In the genomic region with DNA sequence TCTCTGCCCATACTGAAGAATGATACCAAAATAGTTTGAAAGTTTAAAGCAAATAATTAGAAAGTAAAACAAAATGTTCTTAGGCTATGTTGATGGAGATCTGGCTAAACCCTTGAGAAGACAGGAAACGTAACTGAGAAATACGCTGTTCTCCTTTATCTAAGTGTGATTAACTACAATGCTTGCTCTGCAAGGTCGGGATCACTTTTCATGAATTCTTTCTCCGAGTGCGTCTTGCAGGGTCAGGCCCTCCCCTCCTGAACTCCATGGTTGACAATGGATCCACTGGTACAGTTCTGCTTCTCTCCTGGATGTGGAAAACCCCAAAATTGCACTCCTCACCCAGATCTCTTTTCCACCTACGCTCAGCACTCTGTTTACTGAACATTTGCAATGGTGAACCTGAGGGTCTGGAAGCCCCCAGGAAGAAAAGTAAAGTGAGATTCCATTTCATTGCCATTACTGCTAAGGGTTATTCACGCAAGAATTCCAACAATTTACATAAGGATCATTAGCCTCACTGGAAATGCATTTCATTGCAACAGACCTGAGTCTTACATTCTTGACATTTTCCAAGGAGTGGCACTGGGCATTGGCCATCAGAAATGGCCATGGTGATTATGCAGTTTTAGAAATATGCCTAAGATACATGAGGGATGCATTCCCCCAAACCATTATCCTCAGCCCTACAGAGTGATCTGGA, we compare ENCODE assay signal across 1 cellular context.
TF ChIP-seq lines count a peak whose summit lies in the region.

No MANE protein-coding gene starts in this region.

TF ChIP-seq in H1, 55 proteins besides CTCF, POLR2A, EP300 and RAD21:
- TF ChIP-seq TEAD4 (IDR thresholded peaks at IDR 0.05; ENCODE audit: low read depth, low read length) = peak; percentile 94
- no peak for TF ChIP-seq JUND (IDR thresholded peaks at IDR 0.05; ENCODE audit: low read length)
- TF ChIP-seq BCL11A (IDR thresholded peaks at IDR 0.05; ENCODE audit: low read depth in 2 of 2, low read length in 2 of 2) = no peak
- no peak for TF ChIP-seq SIN3A (conservative IDR thresholded peaks at IDR 0.05 in 1 of 2, IDR thresholded peaks at IDR 0.05 in 1 of 2; ENCODE audit: low read depth in 1 of 2, low read length in 2 of 2)
- TF ChIP-seq CEBPB (IDR thresholded peaks at IDR 0.05; ENCODE audit: low read depth, low read length) = peak; percentile 64
- TF ChIP-seq SP1 (IDR thresholded peaks at IDR 0.05; ENCODE audit: low read depth, low read length) = 0 out of 2 replicates have a peak, but pooled peaks have one; percentile 13
- no peak for TF ChIP-seq MAX (IDR thresholded peaks at IDR 0.05)
